In the genomic region with DNA sequence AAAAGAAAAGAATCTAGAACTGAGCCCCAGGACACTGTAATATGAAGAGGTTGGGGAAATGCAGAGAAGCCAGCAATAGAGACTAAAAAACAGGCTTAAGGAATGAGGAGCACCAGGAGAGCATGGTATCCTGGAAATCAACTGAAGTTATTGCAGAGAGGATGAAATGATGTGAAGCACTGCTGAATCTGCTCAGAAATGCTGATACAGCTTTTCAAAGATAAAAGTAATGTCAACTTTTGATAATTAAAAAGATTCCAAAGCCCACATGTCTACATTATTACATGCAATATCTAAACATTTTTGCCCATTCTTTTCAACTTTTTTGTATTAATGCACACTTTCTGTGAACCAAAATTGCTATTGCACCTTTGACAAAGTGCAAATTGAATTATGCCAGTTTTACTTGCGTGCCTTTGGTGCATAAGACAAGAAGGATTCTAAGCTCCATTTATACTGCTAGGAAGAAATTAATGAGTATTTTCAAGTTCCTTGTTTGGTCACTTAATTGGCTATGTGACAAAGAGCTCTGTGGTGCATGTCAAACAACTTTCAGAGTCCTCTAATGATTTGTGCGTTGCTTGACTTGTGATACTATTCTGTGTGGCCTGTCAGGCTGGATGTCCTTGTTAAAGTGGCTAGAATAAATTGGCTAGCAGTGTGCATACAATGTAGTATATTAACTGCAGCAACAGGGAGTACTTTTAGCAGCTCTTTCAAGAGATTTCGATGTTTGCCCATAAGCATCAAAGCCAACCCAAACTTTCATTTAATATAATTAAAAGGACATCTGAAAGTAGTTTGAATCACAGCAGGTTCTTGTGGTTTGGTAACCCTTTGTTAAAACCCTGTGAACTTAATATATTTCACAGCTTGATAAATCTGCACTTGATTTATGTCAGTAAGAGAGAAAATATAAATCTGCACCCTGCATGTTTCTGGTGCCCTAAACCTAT, we compare ENCODE assay signal across 15 cellular contexts.
"Had no signal": no experiment of that assay in that cellular context is flagged by ENCODE, and none has a peak within 500 bp of the region (broad histone marks: within the 10 kb centered on the region; RNA-seq: fewer than 3 reads in every experiment).

No MANE protein-coding gene starts in this region.

- H3K4me1 ChIP-seq: gastrocnemius medialis had no signal

- H3K4me3 Mint-ChIP-seq: activated CD8-positive, alpha-beta T cell treated with anti-CD3 and anti-CD28 coated beads, Interleukin-2, amount 10 ng/mL, durations not matched to agents 7 days and 5 days; activated T-helper 17 cell treated with anti-CD3 and anti-CD28 coated beads, Interleukin-2, amount 50 U/mL, for 72 hours; memory B cell; natural killer cell treated with Interleukin-12 subunit alpha and Interleukin-12 subunit beta and Interleukin-15 and Interleukin-18, amount 100 ng/mL, for 72 hours had no signal

- H3K27me3 Mint-ChIP-seq: activated T-helper 17 cell treated with anti-CD3 and anti-CD28 coated beads, Interleukin-2, amount 50 U/mL, for 72 hours; memory B cell; natural killer cell treated with Interleukin-12 subunit alpha and Interleukin-12 subunit beta and Interleukin-15 and Interleukin-18, amount 100 ng/mL, for 72 hours had no signal

- H3K27ac Mint-ChIP-seq: activated CD8-positive, alpha-beta T cell treated with anti-CD3 and anti-CD28 coated beads, Interleukin-2, amount 10 ng/mL, durations not matched to agents 7 days and 5 days; activated T-helper 17 cell treated with anti-CD3 and anti-CD28 coated beads, Interleukin-2, amount 50 U/mL, for 72 hours; memory B cell; natural killer cell treated with Interleukin-12 subunit alpha and Interleukin-12 subunit beta and Interleukin-15 and Interleukin-18, amount 100 ng/mL, for 72 hours had no signal

- H3K9me3 ChIP-seq: adrenal gland, gastrocnemius medialis, left ventricle myocardium inferior had no signal

- H3K36me3 Mint-ChIP-seq: memory B cell; natural killer cell treated with Interleukin-12 subunit alpha and Interleukin-12 subunit beta and Interleukin-15 and Interleukin-18, amount 100 ng/mL, for 72 hours had no signal

- H3K4me1 Mint-ChIP-seq: activated T-helper 17 cell treated with anti-CD3 and anti-CD28 coated beads, Interleukin-2, amount 50 U/mL, for 72 hours; memory B cell had no signal

- H3K36me3 ChIP-seq: adrenal gland, brain microvascular endothelial cell, gastrocnemius medialis, left ventricle myocardium inferior had no signal

- H3K27me3 ChIP-seq: adrenal gland, brain microvascular endothelial cell, gastrocnemius medialis had no signal

- ATAC-seq: activated CD8-positive, alpha-beta T cell treated with anti-CD3 and anti-CD28 coated beads, Interleukin-2, amount 10 ng/mL, durations not matched to agents 7 days and 5 days; activated T-helper 17 cell treated with anti-CD3 and anti-CD28 coated beads, Interleukin-2, amount 50 U/mL, for 72 hours; gastrocnemius medialis; natural killer cell treated with Interleukin-12 subunit alpha and Interleukin-12 subunit beta and Interleukin-15 and Interleukin-18, amount 100 ng/mL, for 72 hours had no signal

- H3K4me3 ChIP-seq: adrenal gland, gastrocnemius medialis, left ventricle myocardium inferior, skin epidermis had no signal

- H3K27ac ChIP-seq: adrenal gland, brain microvascular endothelial cell, epithelial cell of prostate, gastrocnemius medialis, left ventricle myocardium inferior, skin epidermis had no signal

- DNase-seq: activated CD4-positive, alpha-beta T cell treated with anti-CD3 and anti-CD28 coated beads for 4 hours; activated CD8-positive, alpha-beta T cell treated with anti-CD3 and anti-CD28 coated beads, Interleukin-2, amount 10 ng/mL, durations not matched to agents 7 days and 5 days; activated naive CD4-positive, alpha-beta T cell treated with anti-CD3 and anti-CD28 coated beads, Interleukin-2, amount 50 U/mL, for 16 hours; adrenal gland; brain microvascular endothelial cell; effector memory CD4-positive, alpha-beta T cell; gastrocnemius medialis; islet precursor cell; left ventricle myocardium inferior; T-helper 9 cell had no signal
